In genomic region chrX:51836823-51837222, GRCh38 we compare ENCODE assay signal across 17 cellular contexts. TPM values are rescaled to one million over a fixed set of nuclear protein-coding genes. Genes with fewer than 3 reads are reported as not detected.
DNase-seq lines count a peak whose midpoint lies in the region; ATAC-seq and TF ChIP-seq lines count a peak whose summit lies in the region.
"Had no signal": no experiment of that assay in that cellular context is flagged by ENCODE, and none has a peak within 500 bp of the region (broad histone marks: within the 10 kb centered on the region; RNA-seq: fewer than 3 reads in every experiment).

No MANE protein-coding gene starts in this region.

- no TSS peak for BruUV-seq in Caco-2 (replicated peaks; lab: Mats Ljungman, UMichigan)

- H3K36me3 ChIP-seq in Caco-2 (ENCODE audit: control insufficient read depth, insufficient read depth, low read length): no peaks in the 10 kb centered on the region
- H3K36me3 ChIP-seq in endodermal cell (ENCODE audit: control insufficient read depth, insufficient read depth, low read length): no peaks in the 10 kb centered on the region
- no peaks in the 10 kb centered on the region for H3K36me3 ChIP-seq in mucosa of descending colon (ENCODE audit: low read depth)
- no peaks in the 10 kb centered on the region for H3K36me3 ChIP-seq in transverse colon
- H3K36me3 ChIP-seq: HAP-1 had no signal

- DNase-seq in Caco-2 (no peak), endodermal cell (no peak), mucosa of descending colon (peak in 1 of 3 donors; percentile 11), transverse colon (peak; percentile 8), foreskin fibroblast (no peak)
- DNase-seq in stimulated activated naive CD4-positive, alpha-beta T cell (lab: John Stamatoyannopoulos, UW): no peak
- DNase-seq: AML-193; CD4-positive, alpha-beta T cell; DMS79 treated with DMSO at 0.1 percent for 48 hours; GF-D8; GM23248 had no signal

- H3K9ac ChIP-seq in endodermal cell (ENCODE audit: extremely low read depth, low read length, poor library complexity, severe bottlenecking): no peak overlapping the region
- H3K9ac ChIP-seq: GM23248 had no signal

- no peaks in the 10 kb centered on the region for H3K9me3 Mint-ChIP-seq in Caco-2 (ENCODE audit: unreplicated experiment)
- peaks cover 26% of the 10 kb centered on the region for H3K9me3 Mint-ChIP-seq in endodermal cell
- H3K9me3 Mint-ChIP-seq: CD4-positive, alpha-beta T cell had no signal

- H3K27me3 ChIP-seq in Caco-2 (replicated peaks; ENCODE audit: control insufficient read depth, insufficient read depth, low read length): no peaks in the 10 kb centered on the region
- no peaks in the 10 kb centered on the region for H3K27me3 ChIP-seq in endodermal cell (ENCODE audit: control insufficient read depth, insufficient read depth, low read length, poor library complexity, severe bottlenecking)
- no peaks in the 10 kb centered on the region for H3K27me3 ChIP-seq in transverse colon

- H3K4me3 Mint-ChIP-seq in Caco-2 (ENCODE audit: unreplicated experiment) (no peak overlapping the region), endodermal cell (no peak overlapping the region)
- H3K4me3 Mint-ChIP-seq: CD4-positive, alpha-beta T cell had no signal

- H3K27ac ChIP-seq in endodermal cell (ENCODE audit: low read depth, low read length): no peak overlapping the region
- H3K27ac ChIP-seq in transverse colon: peak overlapping the region in 3 of 4 donors; percentile 23 to 37 (median 33)
- H3K27ac ChIP-seq: 22Rv1, A549, C4-2B, GM23248 had no signal

- WGBS in endodermal cell (ENCODE audit: insufficient coverage in 1 of 2, insufficient read length in 1 of 2), 2 experiments: 89 to 99% methylated on average over 4 to 5 of the region's 5 CpGs
- WGBS in transverse colon (ENCODE audit: low coverage in 1 of 2), 2 donors: 85% methylated on average over 5 of the region's 5 CpGs; no CpG with 5 or more reads in 1 of the 2 donors

- TF ChIP-seq CTCF in Caco-2 (IDR thresholded peaks at IDR 0.05; ENCODE audit: insufficient read depth in 1 of 2, low read depth in 1 of 2, low read length in 1 of 2, severe bottlenecking in 1 of 2, unreplicated experiment in 1 of 2) (no peak), endodermal cell (conservative IDR thresholded peaks at IDR 0.05) (no peak), mucosa of descending colon (IDR thresholded peaks at IDR 0.05) (no peak), transverse colon (IDR thresholded peaks at IDR 0.05) (no peak), foreskin fibroblast (IDR thresholded peaks at IDR 0.05; ENCODE audit: low read depth, low read length) (no peak)

- H3K27ac Mint-ChIP-seq in Caco-2 (ENCODE audit: unreplicated experiment) (peak overlapping the region; percentile 22), endodermal cell (peak overlapping the region; percentile 52)
- H3K27ac Mint-ChIP-seq: CD4-positive, alpha-beta T cell had no signal

- H3K27me3 Mint-ChIP-seq in Caco-2 (ENCODE audit: insufficient read depth, unreplicated experiment): no peaks in the 10 kb centered on the region
- no peaks in the 10 kb centered on the region for H3K27me3 Mint-ChIP-seq in endodermal cell (ENCODE audit: insufficient read depth)
- H3K27me3 Mint-ChIP-seq: CD4-positive, alpha-beta T cell had no signal

- in situ Hi-C loops in transverse colon (cut with MboI; ENCODE audit: low pct_ligation_motif_present in 1 of 4, low pct_unique_long_range_greater_than_20kb in 1 of 4, low sequenced_read_pairs in 3 of 4): no loop called here

- H3K36me3 Mint-ChIP-seq in Caco-2 (ENCODE audit: insufficient read depth, unreplicated experiment): peaks cover 8% of the 10 kb centered on the region
- H3K36me3 Mint-ChIP-seq in endodermal cell (ENCODE audit: low read depth): peaks cover 9% of the 10 kb centered on the region

- peaks cover 16% of the 10 kb centered on the region for H3K4me1 Mint-ChIP-seq in Caco-2 (ENCODE audit: low read depth, unreplicated experiment)
- H3K4me1 Mint-ChIP-seq in endodermal cell: peaks cover 3% of the 10 kb centered on the region

- H3K4me3 ChIP-seq in Caco-2 (ENCODE audit: low read depth, low read length) (no peak overlapping the region), endodermal cell (ENCODE audit: low read length) (no peak overlapping the region), mucosa of descending colon (no peak overlapping the region), transverse colon (no peak overlapping the region), foreskin fibroblast (ENCODE audit: low read depth in 1 of 2, low read length in 2 of 2) (no peak overlapping the region)
- H3K4me3 ChIP-seq: A549, GM12878, GM23248, HAP-1 had no signal

- intact Hi-C loops in Caco-2 (cut with micrococcal nuclease; ENCODE audit: unreplicated experiment): no loop called here
- intact Hi-C loops in mucosa of descending colon (cut with DNase I, micrococcal nuclease): no loop called here
- intact Hi-C loops in transverse colon (cut with DNase I; ENCODE audit: low total_unique reads): no loop called here

- CTCF ChIA-PET in Caco-2 (lab: Charles Lee): no interaction called here

- POLR2A ChIA-PET in Caco-2 (lab: Charles Lee): no interaction called here

- ATAC-seq in mucosa of descending colon: peak; percentile 80
- no peak for ATAC-seq in GM19463 (IDR thresholded peaks at IDR 0.05; ENCODE audit: unreplicated experiment)
- ATAC-seq: A549, GM12878 had no signal

- H3K4me1 ChIP-seq in Caco-2 (peaks cover 23% of the 10 kb centered on the region), endodermal cell (ENCODE audit: control insufficient read depth, insufficient read depth, low read length) (no peaks in the 10 kb centered on the region), mucosa of descending colon (ENCODE audit: low read depth) (peaks cover 4% of the 10 kb centered on the region), transverse colon (peaks cover 0 to 24% (median 4%) of the 10 kb centered on the region in 4 donors)
- H3K4me1 ChIP-seq: A549 had no signal

- no peak for TF ChIP-seq EP300 in transverse colon (IDR thresholded peaks at IDR 0.05; ENCODE audit: low read depth)

- H3K9me3 ChIP-seq in Caco-2 (no peaks in the 10 kb centered on the region), endodermal cell (ENCODE audit: control insufficient read depth, low read length) (no peaks in the 10 kb centered on the region), mucosa of descending colon (no peaks in the 10 kb centered on the region), transverse colon (no peaks in the 10 kb centered on the region)
- H3K9me3 ChIP-seq: A549 had no signal

- TF ChIP-seq POLR2A in transverse colon (IDR thresholded peaks at IDR 0.05): no peak

RNA-seq across cellular contexts. Expression of gene MAGED1, which starts 56.6 kb away (rescaled TPM):
- total RNA-seq in Caco-2 (2022): 163 and 174 TPM in 2 replicates
- total RNA-seq in endodermal cell: 100 to 1,000 TPM; 344 to 419 TPM
- polyA plus RNA-seq in endodermal cell (2013, experiment 1 of 2): 371 TPM
- 352 TPM for polyA plus RNA-seq in endodermal cell (2013, experiment 2 of 2)
- total RNA-seq in mucosa of descending colon: 10 to 100 TPM; 53.0 to 91.5 (median 57.4) TPM
- 10 to 100 TPM; 43.7 to 77.2 (median 55.9) TPM for total RNA-seq in transverse colon
